Comparison of ENCODE assay signal across 1 cellular context in genomic region chr16:89923640-89924297, GRCh38.
A peak's percentile ranks its signal among the peaks of the same experiment; 100 is the strongest.
TF ChIP-seq lines count a peak whose summit lies in the region.

No MANE protein-coding gene starts in this region.

TF ChIP-seq in HepG2, 621 proteins besides CTCF, POLR2A, EP300 and RAD21 (continued from another document and continues in another):
- no peak; the same call in 1 of the 2 replicates for TF ChIP-seq CSRNP1 (CRISPR knock-in tag; IDR thresholded peaks at IDR 0.05)
- no peak for TF ChIP-seq ZNF552 (CRISPR knock-in tag; IDR thresholded peaks at IDR 0.05; ENCODE audit: borderline replicate concordance)
- TF ChIP-seq SCMH1 (CRISPR knock-in tag; IDR thresholded peaks at IDR 0.05; ENCODE audit: borderline replicate concordance): no peak
- TF ChIP-seq ZNF280B (CRISPR knock-in tag; IDR thresholded peaks at IDR 0.05; ENCODE audit: borderline replicate concordance): no peak
- TF ChIP-seq ZNF850 (CRISPR knock-in tag; conservative IDR thresholded peaks at IDR 0.05): no peak
- TF ChIP-seq NFRKB (IDR thresholded peaks at IDR 0.05): no peak
- TF ChIP-seq ZNF496 (CRISPR knock-in tag; IDR thresholded peaks at IDR 0.05; ENCODE audit: insufficient replicate concordance): no peak
- no peak for TF ChIP-seq ZSCAN9 (CRISPR knock-in tag; IDR thresholded peaks at IDR 0.05; ENCODE audit: borderline replicate concordance)
- TF ChIP-seq ATF4 (CRISPR knock-in tag; IDR thresholded peaks at IDR 0.05): no peak
- TF ChIP-seq ZNF775 (CRISPR knock-in tag; IDR thresholded peaks at IDR 0.05; ENCODE audit: borderline replicate concordance): no peak
- TF ChIP-seq ZFX (CRISPR knock-in tag; IDR thresholded peaks at IDR 0.05; ENCODE audit: low read depth): no peak; the same call in 1 of the 2 replicates
- no peak for TF ChIP-seq ZNF33A (CRISPR knock-in tag; IDR thresholded peaks at IDR 0.05; ENCODE audit: borderline replicate concordance)
- TF ChIP-seq ZNF691 (CRISPR knock-in tag; IDR thresholded peaks at IDR 0.05; ENCODE audit: borderline replicate concordance, low read depth): no peak
- TF ChIP-seq MLX (CRISPR knock-in tag; IDR thresholded peaks at IDR 0.05): no peak
- no peak for TF ChIP-seq GLMP (CRISPR knock-in tag; IDR thresholded peaks at IDR 0.05; ENCODE audit: borderline replicate concordance)
- TF ChIP-seq MED13 (CRISPR knock-in tag; IDR thresholded peaks at IDR 0.05): no peak
- 0 out of 2 replicates have a peak, but pooled peaks have one; percentile 53 for TF ChIP-seq ZNF33B (CRISPR knock-in tag; IDR thresholded peaks at IDR 0.05)
- no peak for TF ChIP-seq ZNF331 (CRISPR knock-in tag; IDR thresholded peaks at IDR 0.05)
- no peak for TF ChIP-seq ZNF879 (CRISPR knock-in tag; IDR thresholded peaks at IDR 0.05)
- TF ChIP-seq IKZF4 (CRISPR knock-in tag; IDR thresholded peaks at IDR 0.05; ENCODE audit: borderline replicate concordance, low read depth, not compliant biosample characterization): peak; percentile 20
- TF ChIP-seq TCF7 (IDR thresholded peaks at IDR 0.05; ENCODE audit: low read depth): no peak
- TF ChIP-seq NFYB (CRISPR knock-in tag; IDR thresholded peaks at IDR 0.05): no peak
- no peak for TF ChIP-seq GABPA (IDR thresholded peaks at IDR 0.05; ENCODE audit: low read depth, low read length)
- TF ChIP-seq GABPA (CRISPR knock-in tag; IDR thresholded peaks at IDR 0.05; ENCODE audit: low read depth): no peak
- TF ChIP-seq YY1 (IDR thresholded peaks at IDR 0.05; ENCODE audit: insufficient read depth, insufficient replicate concordance, low read depth, low read length): no peak
- TF ChIP-seq TBL1XR1 (IDR thresholded peaks at IDR 0.05; ENCODE audit: borderline replicate concordance, low read length, partially characterized antibody): no peak
- no peak for TF ChIP-seq ZBTB33 (CRISPR knock-in tag; IDR thresholded peaks at IDR 0.05)
- TF ChIP-seq SETDB1 (CRISPR knock-in tag; IDR thresholded peaks at IDR 0.05; ENCODE audit: borderline replicate concordance): 0 out of 2 replicates have a peak, but pooled peaks have one; percentile 21
- peak; percentile 78; the same call in 1 of the 2 replicates for TF ChIP-seq GLI4 (CRISPR knock-in tag; IDR thresholded peaks at IDR 0.05; ENCODE audit: borderline replicate concordance)
- no peak for TF ChIP-seq ZNF773 (CRISPR knock-in tag; IDR thresholded peaks at IDR 0.05; ENCODE audit: borderline replicate concordance)
- no peak for TF ChIP-seq SMAD1 (CRISPR knock-in tag; IDR thresholded peaks at IDR 0.05; ENCODE audit: borderline replicate concordance, low read depth)
- TF ChIP-seq CREM (IDR thresholded peaks at IDR 0.05): no peak
- TF ChIP-seq CREM (CRISPR knock-in tag; IDR thresholded peaks at IDR 0.05): no peak
- TF ChIP-seq ZHX1 (CRISPR knock-in tag; IDR thresholded peaks at IDR 0.05; ENCODE audit: low read depth): no peak
- TF ChIP-seq MBD4 (IDR thresholded peaks at IDR 0.05; ENCODE audit: borderline replicate concordance, low read length): no peak
- TF ChIP-seq EED (CRISPR knock-in tag; IDR thresholded peaks at IDR 0.05): no peak
- no peak for TF ChIP-seq E2F5 (CRISPR knock-in tag; conservative IDR thresholded peaks at IDR 0.05)
- no peak for TF ChIP-seq MLXIP (CRISPR knock-in tag; IDR thresholded peaks at IDR 0.05; ENCODE audit: borderline replicate concordance)
- peak; percentile 20; the same call in 1 of the 2 replicates for TF ChIP-seq ZNF788 (CRISPR knock-in tag; IDR thresholded peaks at IDR 0.05; ENCODE audit: borderline replicate concordance)
- no peak for TF ChIP-seq ETV5 (CRISPR knock-in tag; IDR thresholded peaks at IDR 0.05; ENCODE audit: borderline replicate concordance)
- TF ChIP-seq HNRNPLL (IDR thresholded peaks at IDR 0.05; ENCODE audit: low read depth, low read length, poor library complexity, severe bottlenecking): peak; percentile 5
- peak; percentile 60; the same call in 1 of the 2 replicates for TF ChIP-seq ZNF350 (CRISPR knock-in tag; IDR thresholded peaks at IDR 0.05; ENCODE audit: borderline replicate concordance, low read depth)
- peak; percentile 41 for TF ChIP-seq AGO2 (optimal IDR thresholded peaks at IDR 0.05; ENCODE audit: low read depth, low read length)
- peak; percentile 24; the same call in 1 of the 2 replicates for TF ChIP-seq RXRA (CRISPR knock-in tag; IDR thresholded peaks at IDR 0.05)
- peak; percentile 59; the same call in 1 of the 2 replicates for TF ChIP-seq ZNF501 (CRISPR knock-in tag; IDR thresholded peaks at IDR 0.05)
- TF ChIP-seq NR2F1 (CRISPR knock-in tag; IDR thresholded peaks at IDR 0.05): no peak
